10 cellular contexts compared by ENCODE assay signal in the genomic region with DNA sequence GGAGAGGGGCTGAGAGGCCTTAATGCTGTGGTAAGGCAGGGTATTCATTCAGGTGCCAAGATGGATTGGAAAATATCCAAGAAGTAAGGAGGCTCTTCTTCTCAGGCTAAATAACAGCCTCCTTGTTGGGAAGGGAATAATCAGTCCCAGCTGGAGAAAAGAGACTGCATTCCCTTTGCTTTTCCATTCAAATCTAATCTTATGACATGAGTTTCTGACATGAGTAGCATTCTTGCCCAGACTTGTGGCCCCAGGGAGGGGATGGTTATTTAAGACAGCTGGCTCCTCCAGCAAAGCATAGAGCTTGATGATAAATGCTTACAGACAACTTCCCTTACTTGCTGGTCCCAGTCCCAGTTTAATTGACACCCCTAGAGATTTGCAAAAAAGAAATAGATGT.
A peak's percentile ranks its signal among the peaks of the same experiment; 100 is the strongest.
DNase-seq lines count a peak whose midpoint lies in the region; ATAC-seq and TF ChIP-seq lines count a peak whose summit lies in the region.
"Had no signal": no experiment of that assay in that cellular context is flagged by ENCODE, and none has a peak within 500 bp of the region (broad histone marks: within the 10 kb centered on the region; RNA-seq: fewer than 3 reads in every experiment).

No MANE protein-coding gene starts in this region.

- no peaks in the 10 kb centered on the region for H3K36me3 ChIP-seq in SK-N-SH (replicated peaks in 1 of 2; ENCODE audit: control insufficient read depth in 1 of 2, insufficient read depth in 2 of 2, low read length in 1 of 2)
- no peaks in the 10 kb centered on the region for H3K36me3 ChIP-seq in smooth muscle cell (ENCODE audit: low read depth)

- POLR2A ChIA-PET in SK-N-SH (lab: Yijun Ruan, JAX), result no interaction called here

- H3K27ac ChIP-seq in SK-N-SH (ENCODE audit: low read depth in 2 of 2, low read length in 1 of 2), result peak overlapping the region; percentile 82 to 87
- H3K27ac ChIP-seq in smooth muscle cell (ENCODE audit: low read depth), result no peak overlapping the region

- peak; percentile 80 to 96 for TF ChIP-seq EP300 in SK-N-SH (IDR thresholded peaks at IDR 0.05; ENCODE audit: borderline replicate concordance in 1 of 2, low read depth in 1 of 2, low read length in 1 of 2)

- H3K4me2 ChIP-seq in SK-N-SH (peak overlapping the region; percentile 58; the same call in 1 of the 2 replicates), smooth muscle cell (peak overlapping the region; percentile 20)

- H4K20me1 ChIP-seq in SK-N-SH (ENCODE audit: insufficient read depth), result peaks cover 8% of the 10 kb centered on the region; the same call in 1 of the 2 replicates
- H4K20me1 ChIP-seq in smooth muscle cell (ENCODE audit: low read depth), result no peaks in the 10 kb centered on the region

- no peak for TF ChIP-seq CTCF in SK-N-SH (IDR thresholded peaks at IDR 0.05)
- no peak for TF ChIP-seq CTCF in smooth muscle cell (IDR thresholded peaks at IDR 0.05; ENCODE audit: borderline replicate concordance, insufficient read depth, poor library complexity, severe bottlenecking)

- H3K9me3 ChIP-seq in SK-N-SH (no peaks in the 10 kb centered on the region), smooth muscle cell (replicated peaks; ENCODE audit: low read depth) (no peaks in the 10 kb centered on the region)

- peaks cover 32% of the 10 kb centered on the region for H3F3A ChIP-seq in SK-N-SH (replicated peaks; ENCODE audit: insufficient read depth)
- no peaks in the 10 kb centered on the region for H3F3A ChIP-seq in smooth muscle cell (ENCODE audit: low read depth)

- H3K4me1 ChIP-seq in SK-N-SH (ENCODE audit: control insufficient read depth in 1 of 2, insufficient read depth in 2 of 2, low read depth in 1 of 2, low read length in 1 of 2) (peaks cover 31 to 32% of the 10 kb centered on the region in 2 experiments), smooth muscle cell (ENCODE audit: low read depth) (no peaks in the 10 kb centered on the region)

- CTCF ChIA-PET in SK-N-SH (lab: Yijun Ruan, JAX), result interaction anchor here (1.1 to 2.6 kb wide), 2 partner anchors 20 to 67 kb away, joined by 3 to 9 read pairs; no protein-coding TSS in a partner anchor

- H2AFZ ChIP-seq in SK-N-SH (ENCODE audit: low read depth), result no peak overlapping the region
- H2AFZ ChIP-seq in smooth muscle cell (ENCODE audit: low read depth), result no peak overlapping the region

- no peaks in the 10 kb centered on the region for H3K9me2 ChIP-seq in SK-N-SH

- H3K79me2 ChIP-seq in SK-N-SH (ENCODE audit: insufficient read depth), result peaks cover 75% of the 10 kb centered on the region; the same call in 1 of the 2 replicates
- no peaks in the 10 kb centered on the region for H3K79me2 ChIP-seq in smooth muscle cell (ENCODE audit: low read depth)

- DNase-seq in DMS79 treated with DMSO at 0.1 percent for 48 hours (lab: John Stamatoyannopoulos, UW) (peak; percentile 85), DMS79 (lab: John Stamatoyannopoulos, UW) (no peak), SK-N-SH (peak; percentile 34), foreskin melanocyte (peak; percentile 84), smooth muscle cell (lab: John Stamatoyannopoulos, UW; ENCODE audit: unreplicated experiment) (no peak)
- DNase-seq in activated naive CD4-positive, alpha-beta T cell (lab: John Stamatoyannopoulos, UW), result no peak
- DNase-seq: immature natural killer cell, NCI-H1436 had no signal

- H3K27me3 ChIP-seq in SK-N-SH (ENCODE audit: insufficient read depth), result no peaks in the 10 kb centered on the region
- H3K27me3 ChIP-seq in smooth muscle cell (ENCODE audit: low read depth), result no peaks in the 10 kb centered on the region

- H3K9ac ChIP-seq in SK-N-SH (no peak overlapping the region), smooth muscle cell (ENCODE audit: low read depth) (no peak overlapping the region)

- no peak for TF ChIP-seq RAD21 in SK-N-SH (IDR thresholded peaks at IDR 0.05; ENCODE audit: low read length)

- ATAC-seq in HG03045 (IDR thresholded peaks at IDR 0.05; ENCODE audit: unreplicated experiment), result no peak
- no peak for ATAC-seq in HG03135 (IDR thresholded peaks at IDR 0.05; ENCODE audit: unreplicated experiment)

- H3K4me3 ChIP-seq in SK-N-SH (ENCODE audit: low read depth in 2 of 2, low read length in 1 of 2) (no peak overlapping the region), smooth muscle cell (no peak overlapping the region)

TF ChIP-seq in SK-N-SH, 30 proteins besides CTCF, POLR2A, EP300 and RAD21 (continues in another document):
- TF ChIP-seq, protein P1, sequence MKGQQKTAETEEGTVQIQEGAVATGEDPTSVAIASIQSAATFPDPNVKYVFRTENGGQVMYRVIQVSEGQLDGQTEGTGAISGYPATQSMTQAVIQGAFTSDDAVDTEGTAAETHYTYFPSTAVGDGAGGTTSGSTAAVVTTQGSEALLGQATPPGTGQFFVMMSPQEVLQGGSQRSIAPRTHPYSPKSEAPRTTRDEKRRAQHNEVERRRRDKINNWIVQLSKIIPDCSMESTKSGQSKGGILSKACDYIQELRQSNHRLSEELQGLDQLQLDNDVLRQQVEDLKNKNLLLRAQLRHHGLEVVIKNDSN (IDR thresholded peaks at IDR 0.05; ENCODE audit: borderline replicate concordance, low read depth), result no peak
- TF ChIP-seq MEF2A (IDR thresholded peaks at IDR 0.05; ENCODE audit: borderline replicate concordance, low read depth) (peak; percentile 57; the same call in 1 of the 2 replicates), SIN3A (IDR thresholded peaks at IDR 0.05; ENCODE audit: borderline replicate concordance, low read depth, low read length) (peak; percentile 82; the same call in 1 of the 2 replicates), FOXJ3 (CRISPR knock-in tag; IDR thresholded peaks at IDR 0.05) (no peak), SMC3 (IDR thresholded peaks at IDR 0.05; ENCODE audit: low read depth, low read length) (no peak), FOSL2 (IDR thresholded peaks at IDR 0.05; ENCODE audit: borderline replicate concordance, low read depth) (peak; percentile 41), NFIC (IDR thresholded peaks at IDR 0.05; ENCODE audit: borderline replicate concordance) (peak; percentile 91), FOXM1 (IDR thresholded peaks at IDR 0.05; ENCODE audit: low read depth) (peak; percentile 91), JUND (IDR thresholded peaks at IDR 0.05) (peak; percentile 73), TCF12 (IDR thresholded peaks at IDR 0.05) (peak; percentile 99), POLR2AphosphoS5 (IDR thresholded peaks at IDR 0.05; ENCODE audit: low read depth, low read length) (peak; percentile 87; the same call in 1 of the 2 replicates), MXI1 (IDR thresholded peaks at IDR 0.05; ENCODE audit: low read depth, low read length) (no peak), RFX5 (IDR thresholded peaks at IDR 0.05; ENCODE audit: low read length) (no peak), TEAD4 (IDR thresholded peaks at IDR 0.05; ENCODE audit: borderline replicate concordance, insufficient read depth) (peak; percentile 95), GABPA (IDR thresholded peaks at IDR 0.05; ENCODE audit: low read depth) (no peak), RCOR1 (IDR thresholded peaks at IDR 0.05; ENCODE audit: low read length) (no peak), EZH2phosphoT487 (IDR thresholded peaks at IDR 0.05; ENCODE audit: borderline replicate concordance, low read depth) (no peak), ELF1 (IDR thresholded peaks at IDR 0.05) (peak; percentile 22; the same call in 1 of the 2 replicates)
- TF ChIP-seq, protein P2, sequence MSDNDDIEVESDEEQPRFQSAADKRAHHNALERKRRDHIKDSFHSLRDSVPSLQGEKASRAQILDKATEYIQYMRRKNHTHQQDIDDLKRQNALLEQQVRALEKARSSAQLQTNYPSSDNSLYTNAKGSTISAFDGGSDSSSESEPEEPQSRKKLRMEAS (IDR thresholded peaks at IDR 0.05; ENCODE audit: low read depth), result peak; percentile 48; the same call in 1 of the 2 replicates
- TF ChIP-seq, protein P3, sequence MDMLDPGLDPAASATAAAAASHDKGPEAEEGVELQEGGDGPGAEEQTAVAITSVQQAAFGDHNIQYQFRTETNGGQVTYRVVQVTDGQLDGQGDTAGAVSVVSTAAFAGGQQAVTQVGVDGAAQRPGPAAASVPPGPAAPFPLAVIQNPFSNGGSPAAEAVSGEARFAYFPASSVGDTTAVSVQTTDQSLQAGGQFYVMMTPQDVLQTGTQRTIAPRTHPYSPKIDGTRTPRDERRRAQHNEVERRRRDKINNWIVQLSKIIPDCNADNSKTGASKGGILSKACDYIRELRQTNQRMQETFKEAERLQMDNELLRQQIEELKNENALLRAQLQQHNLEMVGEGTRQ (IDR thresholded peaks at IDR 0.05; ENCODE audit: borderline replicate concordance, low read depth, low read length), result no peak
- TF ChIP-seq, protein P4, sequence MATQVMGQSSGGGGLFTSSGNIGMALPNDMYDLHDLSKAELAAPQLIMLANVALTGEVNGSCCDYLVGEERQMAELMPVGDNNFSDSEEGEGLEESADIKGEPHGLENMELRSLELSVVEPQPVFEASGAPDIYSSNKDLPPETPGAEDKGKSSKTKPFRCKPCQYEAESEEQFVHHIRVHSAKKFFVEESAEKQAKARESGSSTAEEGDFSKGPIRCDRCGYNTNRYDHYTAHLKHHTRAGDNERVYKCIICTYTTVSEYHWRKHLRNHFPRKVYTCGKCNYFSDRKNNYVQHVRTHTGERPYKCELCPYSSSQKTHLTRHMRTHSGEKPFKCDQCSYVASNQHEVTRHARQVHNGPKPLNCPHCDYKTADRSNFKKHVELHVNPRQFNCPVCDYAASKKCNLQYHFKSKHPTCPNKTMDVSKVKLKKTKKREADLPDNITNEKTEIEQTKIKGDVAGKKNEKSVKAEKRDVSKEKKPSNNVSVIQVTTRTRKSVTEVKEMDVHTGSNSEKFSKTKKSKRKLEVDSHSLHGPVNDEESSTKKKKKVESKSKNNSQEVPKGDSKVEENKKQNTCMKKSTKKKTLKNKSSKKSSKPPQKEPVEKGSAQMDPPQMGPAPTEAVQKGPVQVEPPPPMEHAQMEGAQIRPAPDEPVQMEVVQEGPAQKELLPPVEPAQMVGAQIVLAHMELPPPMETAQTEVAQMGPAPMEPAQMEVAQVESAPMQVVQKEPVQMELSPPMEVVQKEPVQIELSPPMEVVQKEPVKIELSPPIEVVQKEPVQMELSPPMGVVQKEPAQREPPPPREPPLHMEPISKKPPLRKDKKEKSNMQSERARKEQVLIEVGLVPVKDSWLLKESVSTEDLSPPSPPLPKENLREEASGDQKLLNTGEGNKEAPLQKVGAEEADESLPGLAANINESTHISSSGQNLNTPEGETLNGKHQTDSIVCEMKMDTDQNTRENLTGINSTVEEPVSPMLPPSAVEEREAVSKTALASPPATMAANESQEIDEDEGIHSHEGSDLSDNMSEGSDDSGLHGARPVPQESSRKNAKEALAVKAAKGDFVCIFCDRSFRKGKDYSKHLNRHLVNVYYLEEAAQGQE (IDR thresholded peaks at IDR 0.05; ENCODE audit: low read depth, low read length), result no peak

Comparison
In these comparisons a context has a peak if more than half of its experiments do, and no peak if none do; other contexts are left out.
1. DNase-seq: peak in DMS79 treated with DMSO at 0.1 percent for 48 hours (single experiment), SK-N-SH (single experiment) and foreskin melanocyte (single experiment); none in DMS79 (single experiment), smooth muscle cell (single experiment) and activated naive CD4-positive, alpha-beta T cell (0 of 4).